8 cellular contexts compared by ENCODE assay signal in genomic region chr6:11042750-11043551, GRCh38. TPM values are rescaled to one million over a fixed set of nuclear protein-coding genes. Genes with fewer than 3 reads are reported as not detected.
DNase-seq lines count a peak whose midpoint lies in the region; ATAC-seq lines count a peak whose summit lies in the region.

No MANE protein-coding gene starts in this region.

- DNase-seq in EL (peak; percentile 32), LHCN-M2 (ENCODE audit: low read depth) (peak; percentile 23), amniotic epithelial cell (ENCODE audit: low read depth) (peak; percentile 39), kidney tubule cell (ENCODE audit: low spot score) (peak; percentile 69), mesenteric fat pad (ENCODE audit: low spot score) (no peak), NCI-H774 (lab: John Stamatoyannopoulos, UW) (no peak), DMS153 (lab: John Stamatoyannopoulos, UW) (no peak)

- ATAC-seq in GM19395 (IDR thresholded peaks at IDR 0.05; ENCODE audit: unreplicated experiment) = no peak

RNA-seq across cellular contexts. Expression of gene ELOVL2, which starts 1.2 kb away (rescaled TPM):
- 0.06 TPM in 1 of 2 replicates, not detected in the other for total RNA-seq in LHCN-M2 (2014; rRNA removed)
- 0.11 TPM for polyA plus RNA-seq in LHCN-M2 (2012)
- 0.10 TPM for total RNA-seq in mesenteric fat pad

RNA-seq across cellular contexts. Expression of gene SMIM13, which starts 50.7 kb away (rescaled TPM):
- total RNA-seq in LHCN-M2 (2014; rRNA removed) (9.4 and 11.4 TPM in 2 replicates), mesenteric fat pad (9.5 TPM)
- polyA plus RNA-seq in LHCN-M2 (2012) = 5.5 TPM

Comparison
In these comparisons a context has a peak if more than half of its experiments do, and no peak if none do; other contexts are left out.
1. DNase-seq: peak in EL (single experiment), LHCN-M2 (single experiment), amniotic epithelial cell (single experiment) and kidney tubule cell (single experiment); none in mesenteric fat pad (single experiment), NCI-H774 (single experiment) and DMS153 (single experiment).